ENCODE assay signal across 15 cellular contexts in genomic region chr11:134145715-134146114, GRCh38.
DNase-seq lines count a peak whose midpoint lies in the region; ATAC-seq lines count a peak whose summit lies in the region.
"Had no signal": no experiment of that assay in that cellular context is flagged by ENCODE, and none has a peak within 500 bp of the region (broad histone marks: within the 10 kb centered on the region; RNA-seq: fewer than 3 reads in every experiment).

No MANE protein-coding gene starts in this region.

- no peaks in the 10 kb centered on the region for H3K4me1 Mint-ChIP-seq in activated naive CD8-positive, alpha-beta T cell (ENCODE audit: low read depth)
- H3K4me1 Mint-ChIP-seq in activated naive CD8-positive, alpha-beta T cell treated with anti-CD3 and anti-CD28 coated beads, Interleukin-2, amount 50 U/mL, for 24 hours = peaks cover 4% of the 10 kb centered on the region
- peaks cover 10% of the 10 kb centered on the region for H3K4me1 Mint-ChIP-seq in activated CD4-positive, alpha-beta T cell treated with anti-CD3 and anti-CD28 coated beads for 36 hours
- H3K4me1 Mint-ChIP-seq: IgD-negative memory B cell had no signal

- no peaks in the 10 kb centered on the region for H3K27me3 Mint-ChIP-seq in activated naive CD8-positive, alpha-beta T cell
- H3K27me3 Mint-ChIP-seq in activated naive CD8-positive, alpha-beta T cell treated with anti-CD3 and anti-CD28 coated beads, Interleukin-2, amount 50 U/mL, for 24 hours = no peaks in the 10 kb centered on the region
- no peaks in the 10 kb centered on the region for H3K27me3 Mint-ChIP-seq in activated CD4-positive, alpha-beta T cell treated with anti-CD3 and anti-CD28 coated beads for 36 hours
- H3K27me3 Mint-ChIP-seq: IgD-negative memory B cell, T-cell had no signal

- peak overlapping the region; percentile 23 for H3K27ac Mint-ChIP-seq in activated naive CD8-positive, alpha-beta T cell
- no peak overlapping the region for H3K27ac Mint-ChIP-seq in activated naive CD8-positive, alpha-beta T cell treated with anti-CD3 and anti-CD28 coated beads, Interleukin-2, amount 50 U/mL, for 24 hours
- no peak overlapping the region for H3K27ac Mint-ChIP-seq in activated CD4-positive, alpha-beta T cell treated with anti-CD3 and anti-CD28 coated beads for 36 hours

- peaks cover 4% of the 10 kb centered on the region for H3K36me3 Mint-ChIP-seq in activated naive CD8-positive, alpha-beta T cell
- peaks cover 2% of the 10 kb centered on the region for H3K36me3 Mint-ChIP-seq in activated naive CD8-positive, alpha-beta T cell treated with anti-CD3 and anti-CD28 coated beads, Interleukin-2, amount 50 U/mL, for 24 hours (ENCODE audit: low read depth)
- peaks cover 20% of the 10 kb centered on the region for H3K36me3 Mint-ChIP-seq in activated CD4-positive, alpha-beta T cell treated with anti-CD3 and anti-CD28 coated beads for 36 hours (ENCODE audit: low read depth)

- POLR2A ChIA-PET in activated CD4-positive, alpha-beta T cell treated with anti-CD3 and anti-CD28 coated beads for 36 hours (lab: Charles Lee) = no interaction called here

- no peak for ATAC-seq in activated naive CD8-positive, alpha-beta T cell treated with anti-CD3 and anti-CD28 coated beads, Interleukin-2, amount 50 U/mL, for 24 hours
- no peak for ATAC-seq in HG03565 (IDR thresholded peaks at IDR 0.05; ENCODE audit: unreplicated experiment)
- ATAC-seq in activated CD4-positive, alpha-beta T cell treated with anti-CD3 and anti-CD28 coated beads for 36 hours = no peak
- ATAC-seq: T-cell had no signal

- CTCF ChIA-PET in activated CD4-positive, alpha-beta T cell treated with anti-CD3 and anti-CD28 coated beads for 36 hours (lab: Charles Lee) = no interaction called here

- H3K4me3 Mint-ChIP-seq in activated naive CD8-positive, alpha-beta T cell = no peak overlapping the region
- no peak overlapping the region for H3K4me3 Mint-ChIP-seq in activated naive CD8-positive, alpha-beta T cell treated with anti-CD3 and anti-CD28 coated beads, Interleukin-2, amount 50 U/mL, for 24 hours
- H3K4me3 Mint-ChIP-seq in activated CD4-positive, alpha-beta T cell treated with anti-CD3 and anti-CD28 coated beads for 36 hours = no peak overlapping the region
- H3K4me3 Mint-ChIP-seq: IgD-negative memory B cell, T-cell had no signal

- intact Hi-C loops in activated CD4-positive, alpha-beta T cell treated with anti-CD3 and anti-CD28 coated beads for 36 hours (cut with DNase I, micrococcal nuclease) = no loop called here

- H3K9me3 Mint-ChIP-seq in activated naive CD8-positive, alpha-beta T cell (ENCODE audit: low read depth) = no peaks in the 10 kb centered on the region
- no peaks in the 10 kb centered on the region for H3K9me3 Mint-ChIP-seq in activated naive CD8-positive, alpha-beta T cell treated with anti-CD3 and anti-CD28 coated beads, Interleukin-2, amount 50 U/mL, for 24 hours
- H3K9me3 Mint-ChIP-seq in activated CD4-positive, alpha-beta T cell treated with anti-CD3 and anti-CD28 coated beads for 36 hours (ENCODE audit: low read depth) = no peaks in the 10 kb centered on the region
- H3K9me3 Mint-ChIP-seq: IgD-negative memory B cell, T-cell had no signal

- DNase-seq in activated naive CD8-positive, alpha-beta T cell treated with anti-CD3 and anti-CD28 coated beads, Interleukin-2, amount 50 U/mL, for 24 hours = no peak
- DNase-seq in NCI-H2107 (lab: John Stamatoyannopoulos, UW) (peak; percentile 57), NCI-H774 (lab: John Stamatoyannopoulos, UW) (peak; percentile 72), RKO (ENCODE audit: low spot score) (no peak)
- DNase-seq in activated CD4-positive, alpha-beta T cell treated with anti-CD3 and anti-CD28 coated beads for 36 hours = no peak
- DNase-seq: C1 segment of cervical spinal cord, Kasumi-1, MM.1S, NCI-H2227 treated with DMSO at 0.1 percent for 48 hours, SK-N-SH, T-cell, T-helper 9 cell had no signal

Comparison
In these comparisons a context has a peak if more than half of its experiments do, and no peak if none do; other contexts are left out.
1. DNase-seq: peak in NCI-H2107 (single experiment) and NCI-H774 (single experiment); none in activated naive CD8-positive, alpha-beta T cell treated with anti-CD3 and anti-CD28 coated beads, Interleukin-2, amount 50 U/mL, for 24 hours (single experiment), activated CD4-positive, alpha-beta T cell treated with anti-CD3 and anti-CD28 coated beads for 36 hours (single experiment) and RKO (single experiment).